ENCODE assay signal across 28 cellular contexts in the genomic region with DNA sequence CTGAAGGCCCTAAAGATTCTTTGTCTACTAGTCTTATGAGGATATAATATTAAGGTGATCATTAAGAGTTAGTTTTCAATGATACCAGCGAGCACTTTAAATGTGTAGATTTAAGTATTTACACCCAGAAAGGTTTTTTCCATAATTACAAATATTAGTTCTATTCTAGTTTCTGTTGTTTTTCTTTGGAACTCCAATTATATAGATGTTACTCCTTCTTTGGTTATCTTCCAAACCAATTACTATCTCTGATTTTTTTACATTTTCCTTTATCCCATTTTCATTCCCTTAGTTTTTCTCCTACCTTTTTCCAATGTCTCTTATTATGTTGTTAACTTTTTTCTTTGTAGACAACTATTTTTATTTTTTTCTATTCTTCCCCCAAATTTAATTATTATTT.
"Had no signal": no experiment of that assay in that cellular context is flagged by ENCODE, and none has a peak within 500 bp of the region (broad histone marks: within the 10 kb centered on the region; RNA-seq: fewer than 3 reads in every experiment).

No MANE protein-coding gene starts in this region.

- H3K9me3 Mint-ChIP-seq: type B pancreatic cell had no signal

- DNase-seq: stimulated activated CD4-positive, alpha-beta T cell treated with anti-CD3 and anti-CD28 coated beads, Interleukin-2, amount 100 ng/mL, for 48 hours; stimulated activated CD4-positive, alpha-beta T cell treated with anti-CD3 and anti-CD28 coated beads, Interleukin-4, amount 100 ng/mL, for 1 hour; stimulated activated CD4-positive, alpha-beta T cell treated with anti-CD3 and anti-CD28 coated beads, Interleukin-4, amount 100 ng/mL, for 24 hours; stimulated activated CD4-positive, alpha-beta T cell treated with anti-CD3 and anti-CD28 coated beads, Interleukin-4, amount 100 ng/mL, for 4 hours; stimulated activated CD8-positive, alpha-beta memory T cell treated with anti-CD3 and anti-CD28 coated beads, Interleukin-4, amount 100 ng/mL, for 48 hours; stimulated activated naive B cell treated with anti-CD40 and anti-IgM and Interleukin-4, amounts not matched to agents 10 μg/mL and 1 μg/mL and 100 μg/mL, for 72 hours; stimulated activated naive CD4-positive, alpha-beta T cell; stimulated activated naive CD4-positive, alpha-beta T cell treated with Interleukin-2 at 50 U/mL for 16 hours; stimulated activated naive CD8-positive, alpha-beta T cell treated with anti-CD3 and anti-CD28 coated beads, Interleukin-15, amount 100 ng/mL, for 72 hours; stimulated activated naive CD8-positive, alpha-beta T cell treated with anti-CD3 and anti-CD28 coated beads, Interleukin-15, Interleukin-2, amounts not matched to agents 100 U/mL and 50 U/mL, for 24 hours; stomach; substantia nigra; testis; thyroid gland; tibial artery; transverse colon; trophoblast cell; upper lobe of right lung; uterus had no signal

- H3K27ac Mint-ChIP-seq: stimulated activated effector memory CD8-positive, alpha-beta T cell treated with anti-CD3 and anti-CD28 coated beads, Interleukin-12 subunit alpha, Interleukin-12 subunit beta, amount 100 ng/mL, for 72 hours; stimulated activated memory B cell treated with anti-CD40 and anti-IgM and Interleukin-4, amounts not matched to agents 10 μg/mL and 1 μg/mL and 100 μg/mL, for 72 hours; stimulated activated naive B cell treated with anti-CD40 and anti-IgM and Interleukin-4, amounts not matched to agents 10 μg/mL and 1 μg/mL and 100 μg/mL, for 72 hours; stimulated activated naive CD8-positive, alpha-beta T cell treated with anti-CD3 and anti-CD28 coated beads, Interleukin-15, amount 100 ng/mL, for 72 hours; stimulated activated naive CD8-positive, alpha-beta T cell treated with anti-CD3 and anti-CD28 coated beads, Interleukin-15, Interleukin-2, amounts not matched to agents 100 ng/mL and 50 ng/mL, for 24 hours; type B pancreatic cell had no signal

- H3K4me3 Mint-ChIP-seq: stimulated activated effector memory CD8-positive, alpha-beta T cell treated with anti-CD3 and anti-CD28 coated beads, Interleukin-12 subunit alpha, Interleukin-12 subunit beta, amount 100 ng/mL, for 72 hours; stimulated activated memory B cell treated with anti-CD40 and anti-IgM and Interleukin-4, amounts not matched to agents 10 μg/mL and 1 μg/mL and 100 μg/mL, for 72 hours; stimulated activated naive B cell treated with anti-CD40 and anti-IgM and Interleukin-4, amounts not matched to agents 10 μg/mL and 1 μg/mL and 100 μg/mL, for 72 hours; stimulated activated naive CD8-positive, alpha-beta T cell treated with anti-CD3 and anti-CD28 coated beads, Interleukin-15, amount 100 ng/mL, for 72 hours; stimulated activated naive CD8-positive, alpha-beta T cell treated with anti-CD3 and anti-CD28 coated beads, Interleukin-15, Interleukin-2, amounts not matched to agents 100 ng/mL and 50 ng/mL, for 24 hours; type B pancreatic cell had no signal

- H3K4me3 ChIP-seq: stomach, suprapubic skin, testis, thoracic aorta, thyroid gland, tibial artery, tibial nerve, transverse colon, upper lobe of left lung, upper lobe of right lung, uterus, vagina had no signal

- ATAC-seq: stimulated activated effector memory CD8-positive, alpha-beta T cell treated with anti-CD3 and anti-CD28 coated beads, Interleukin-12 subunit alpha, Interleukin-12 subunit beta, amount 100 ng/mL, for 72 hours; stimulated activated memory B cell treated with anti-CD40 and anti-IgM and Interleukin-4, amounts not matched to agents 10 μg/mL and 1 μg/mL and 100 μg/mL, for 72 hours; stimulated activated naive B cell treated with anti-CD40 and anti-IgM and Interleukin-4, amounts not matched to agents 10 μg/mL and 1 μg/mL and 100 μg/mL, for 72 hours; stimulated activated naive CD8-positive, alpha-beta T cell treated with anti-CD3 and anti-CD28 coated beads, Interleukin-15, amount 100 ng/mL, for 72 hours; stimulated activated naive CD8-positive, alpha-beta T cell treated with anti-CD3 and anti-CD28 coated beads, Interleukin-15, Interleukin-2, amounts not matched to agents 100 U/mL and 50 U/mL, for 24 hours; upper lobe of right lung had no signal

- H3K36me3 ChIP-seq: stomach, suprapubic skin, thoracic aorta, thyroid gland, tibial artery, tibial nerve, transverse colon, upper lobe of left lung, upper lobe of right lung, uterus, vagina had no signal

- H3K27ac ChIP-seq: stomach, suprapubic skin, testis, thoracic aorta, thyroid gland, tibial artery, tibial nerve, transverse colon, upper lobe of left lung, upper lobe of right lung, uterus, vagina had no signal

- H3K4me1 ChIP-seq: stomach, suprapubic skin, testis, thyroid gland, tibial artery, tibial nerve, transverse colon, upper lobe of left lung, upper lobe of right lung, uterus, vagina had no signal

- H3K27me3 Mint-ChIP-seq: stimulated activated naive B cell treated with anti-CD40 and anti-IgM and Interleukin-4, amounts not matched to agents 10 μg/mL and 1 μg/mL and 100 μg/mL, for 72 hours; stimulated activated naive CD8-positive, alpha-beta T cell treated with anti-CD3 and anti-CD28 coated beads, Interleukin-15, amount 100 ng/mL, for 72 hours; stimulated activated naive CD8-positive, alpha-beta T cell treated with anti-CD3 and anti-CD28 coated beads, Interleukin-15, Interleukin-2, amounts not matched to agents 100 ng/mL and 50 ng/mL, for 24 hours had no signal

- H3K4me1 Mint-ChIP-seq: stimulated activated effector memory CD8-positive, alpha-beta T cell treated with anti-CD3 and anti-CD28 coated beads, Interleukin-12 subunit alpha, Interleukin-12 subunit beta, amount 100 ng/mL, for 72 hours; stimulated activated memory B cell treated with anti-CD40 and anti-IgM and Interleukin-4, amounts not matched to agents 10 μg/mL and 1 μg/mL and 100 μg/mL, for 72 hours; stimulated activated naive B cell treated with anti-CD40 and anti-IgM and Interleukin-4, amounts not matched to agents 10 μg/mL and 1 μg/mL and 100 μg/mL, for 72 hours; stimulated activated naive CD8-positive, alpha-beta T cell treated with anti-CD3 and anti-CD28 coated beads, Interleukin-15, amount 100 ng/mL, for 72 hours had no signal

- H3K36me3 Mint-ChIP-seq: stimulated activated effector memory CD8-positive, alpha-beta T cell treated with anti-CD3 and anti-CD28 coated beads, Interleukin-12 subunit alpha, Interleukin-12 subunit beta, amount 100 ng/mL, for 72 hours; stimulated activated memory B cell treated with anti-CD40 and anti-IgM and Interleukin-4, amounts not matched to agents 10 μg/mL and 1 μg/mL and 100 μg/mL, for 72 hours; stimulated activated naive B cell treated with anti-CD40 and anti-IgM and Interleukin-4, amounts not matched to agents 10 μg/mL and 1 μg/mL and 100 μg/mL, for 72 hours; type B pancreatic cell had no signal

- H3K9me3 ChIP-seq: suprapubic skin, testis, thoracic aorta, thyroid gland, tibial artery, uterus, vagina had no signal
